ENCODE assay signal across 25 cellular contexts in the genomic region with DNA sequence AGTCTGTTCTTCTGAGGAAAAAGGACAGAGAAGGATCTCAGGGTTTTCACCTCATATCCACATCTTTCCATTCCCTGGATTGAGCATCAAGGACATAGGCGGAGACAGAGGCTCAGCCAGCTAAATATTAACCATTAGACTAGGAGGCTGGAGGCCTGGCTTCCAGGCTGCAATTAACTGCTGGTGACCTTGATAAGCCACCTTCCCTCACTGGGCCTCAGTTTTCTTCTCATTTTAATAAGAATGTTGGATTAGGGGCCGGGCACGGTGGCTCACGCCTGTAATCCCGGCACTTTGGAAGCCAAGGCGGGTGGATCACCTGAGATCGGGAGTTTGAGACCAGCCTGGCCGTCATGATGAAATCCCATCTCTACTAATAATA.
"Had no signal": no experiment of that assay in that cellular context is flagged by ENCODE, and none has a peak within 500 bp of the region (broad histone marks: within the 10 kb centered on the region; RNA-seq: fewer than 3 reads in every experiment).

No MANE protein-coding gene starts in this region.

- DNase-seq: activated CD4-positive, alpha-beta memory T cell treated with anti-CD3 and anti-CD28 coated beads, Interleukin-2, amount 10 ng/mL, durations not matched to agents 7 days and 5 days; activated CD4-positive, alpha-beta T cell treated with anti-CD3 and anti-CD28 coated beads for 36 hours; activated CD4-positive, alpha-beta T cell treated with anti-CD3 and anti-CD28 coated beads, Interleukin-2, amount 50 U/mL, for 1 hour; activated CD8-positive, alpha-beta memory T cell treated with anti-CD3 and anti-CD28 coated beads, Interleukin-2, amount 50 U/mL, for 4 hours; activated naive CD4-positive, alpha-beta T cell treated with anti-CD3 and anti-CD28 coated beads, Interleukin-2, amount 50 U/mL, for 16 hours; activated naive CD8-positive, alpha-beta T cell treated with anti-CD3 and anti-CD28 coated beads, Interleukin-2, amount 10 ng/mL, durations not matched to agents 7 days and 5 days; activated T-cell treated with anti-CD3 and anti-CD28 coated beads, Interleukin-2, amount 50 U/mL, for 72 hours; adrenal gland; anterior cingulate cortex; central memory CD4-positive, alpha-beta T cell; KG1; NCI-H1092; NCI-H1417; NCI-H1930; NCI-H2107; NCI-H2171 treated with DMSO at 0.1 percent for 48 hours; NCI-H345; NCI-H510A; NCI-H526 treated with DMSO at 0.1 percent for 48 hours; NCI-H82; SHP77 treated with DMSO at 0.1 percent for 48 hours; T-helper 17 cell; T-helper 9 cell had no signal

- H3K4me3 ChIP-seq: adrenal gland had no signal

- ATAC-seq: activated CD4-positive, alpha-beta T cell treated with anti-CD3 and anti-CD28 coated beads for 36 hours; activated T-cell treated with anti-CD3 and anti-CD28 coated beads, Interleukin-2, amount 50 U/mL, for 72 hours; T-helper 17 cell had no signal

- H3K9me3 ChIP-seq: adrenal gland had no signal

- H3K4me1 Mint-ChIP-seq: activated CD4-positive, alpha-beta memory T cell treated with anti-CD3 and anti-CD28 coated beads, Interleukin-2, amount 10 ng/mL, durations not matched to agents 7 days and 5 days; activated CD4-positive, alpha-beta T cell treated with anti-CD3 and anti-CD28 coated beads for 36 hours; activated naive CD8-positive, alpha-beta T cell treated with anti-CD3 and anti-CD28 coated beads, Interleukin-2, amount 10 ng/mL, durations not matched to agents 7 days and 5 days had no signal

- H3K27me3 ChIP-seq: adrenal gland had no signal

- H3K9me3 Mint-ChIP-seq: activated CD4-positive, alpha-beta memory T cell treated with anti-CD3 and anti-CD28 coated beads, Interleukin-2, amount 10 ng/mL, durations not matched to agents 7 days and 5 days; activated naive CD8-positive, alpha-beta T cell treated with anti-CD3 and anti-CD28 coated beads, Interleukin-2, amount 10 ng/mL, durations not matched to agents 7 days and 5 days; activated T-cell treated with anti-CD3 and anti-CD28 coated beads, Interleukin-2, amount 50 U/mL, for 72 hours; IgD-negative memory B cell had no signal

- H3K36me3 Mint-ChIP-seq: activated naive CD8-positive, alpha-beta T cell treated with anti-CD3 and anti-CD28 coated beads, Interleukin-2, amount 10 ng/mL, durations not matched to agents 7 days and 5 days had no signal

- H3K36me3 ChIP-seq: adrenal gland had no signal

- FAIRE-seq: bronchial epithelial cell had no signal

- H3K4me3 Mint-ChIP-seq: activated CD4-positive, alpha-beta memory T cell treated with anti-CD3 and anti-CD28 coated beads, Interleukin-2, amount 10 ng/mL, durations not matched to agents 7 days and 5 days; activated CD4-positive, alpha-beta T cell treated with anti-CD3 and anti-CD28 coated beads for 36 hours; activated naive CD8-positive, alpha-beta T cell treated with anti-CD3 and anti-CD28 coated beads, Interleukin-2, amount 10 ng/mL, durations not matched to agents 7 days and 5 days; activated T-cell treated with anti-CD3 and anti-CD28 coated beads, Interleukin-2, amount 50 U/mL, for 72 hours; IgD-negative memory B cell; T-helper 17 cell had no signal

- H3K27ac ChIP-seq: adrenal gland had no signal

- H3K27me3 Mint-ChIP-seq: activated naive CD8-positive, alpha-beta T cell treated with anti-CD3 and anti-CD28 coated beads, Interleukin-2, amount 10 ng/mL, durations not matched to agents 7 days and 5 days; IgD-negative memory B cell had no signal

- H3K27ac Mint-ChIP-seq: activated CD4-positive, alpha-beta memory T cell treated with anti-CD3 and anti-CD28 coated beads, Interleukin-2, amount 10 ng/mL, durations not matched to agents 7 days and 5 days; activated CD4-positive, alpha-beta T cell treated with anti-CD3 and anti-CD28 coated beads for 36 hours; activated naive CD8-positive, alpha-beta T cell treated with anti-CD3 and anti-CD28 coated beads, Interleukin-2, amount 10 ng/mL, durations not matched to agents 7 days and 5 days; activated T-cell treated with anti-CD3 and anti-CD28 coated beads, Interleukin-2, amount 50 U/mL, for 72 hours; IgD-negative memory B cell; T-helper 17 cell had no signal

- H3K4me1 ChIP-seq: adrenal gland had no signal
